25 cellular contexts compared by ENCODE assay signal in genomic region chr9:131805803-131806202, GRCh38.
"Had no signal": no experiment of that assay in that cellular context is flagged by ENCODE, and none has a peak within 500 bp of the region (broad histone marks: within the 10 kb centered on the region; RNA-seq: fewer than 3 reads in every experiment).

No MANE protein-coding gene starts in this region.

- H3K9me3 ChIP-seq: gastrocnemius medialis, mucosa of descending colon, psoas muscle, sigmoid colon, testis had no signal

- H3K27ac Mint-ChIP-seq: effector memory CD8-positive, alpha-beta T cell; mesothelial cell of epicardium; natural killer cell treated with Interleukin-12 subunit alpha and Interleukin-12 subunit beta and Interleukin-15 and Interleukin-18, amount 100 ng/mL, for 72 hours; stimulated activated memory B cell treated with anti-CD40 and anti-IgM and Interleukin-4, amounts not matched to agents 10 μg/mL and 1 μg/mL and 100 μg/mL, for 72 hours; type B pancreatic cell had no signal

- H3K9me3 Mint-ChIP-seq: effector memory CD8-positive, alpha-beta T cell; mesothelial cell of epicardium; natural killer cell treated with Interleukin-12 subunit alpha and Interleukin-12 subunit beta and Interleukin-15 and Interleukin-18, amount 100 ng/mL, for 72 hours; neural crest cell; stimulated activated memory B cell treated with anti-CD40 and anti-IgM and Interleukin-4, amounts not matched to agents 10 μg/mL and 1 μg/mL and 100 μg/mL, for 72 hours; type B pancreatic cell had no signal

- H3K4me3 Mint-ChIP-seq: effector memory CD8-positive, alpha-beta T cell; mesothelial cell of epicardium; naive B cell; natural killer cell treated with Interleukin-12 subunit alpha and Interleukin-12 subunit beta and Interleukin-15 and Interleukin-18, amount 100 ng/mL, for 72 hours; neural crest cell; stimulated activated memory B cell treated with anti-CD40 and anti-IgM and Interleukin-4, amounts not matched to agents 10 μg/mL and 1 μg/mL and 100 μg/mL, for 72 hours; type B pancreatic cell had no signal

- H3K36me3 ChIP-seq: gastrocnemius medialis, sigmoid colon, tibial artery had no signal

- H3K4me1 Mint-ChIP-seq: naive B cell; stimulated activated memory B cell treated with anti-CD40 and anti-IgM and Interleukin-4, amounts not matched to agents 10 μg/mL and 1 μg/mL and 100 μg/mL, for 72 hours had no signal

- H3K36me3 Mint-ChIP-seq: mesothelial cell of epicardium; naive B cell; natural killer cell treated with Interleukin-12 subunit alpha and Interleukin-12 subunit beta and Interleukin-15 and Interleukin-18, amount 100 ng/mL, for 72 hours; stimulated activated memory B cell treated with anti-CD40 and anti-IgM and Interleukin-4, amounts not matched to agents 10 μg/mL and 1 μg/mL and 100 μg/mL, for 72 hours; type B pancreatic cell had no signal

- H3K4me1 ChIP-seq: gastrocnemius medialis, psoas muscle, sigmoid colon, testis, tibial artery had no signal

- FAIRE-seq: keratinocyte had no signal

- ATAC-seq: effector memory CD8-positive, alpha-beta T cell; gastrocnemius medialis; left lobe of liver; mucosa of descending colon; natural killer cell treated with Interleukin-12 subunit alpha and Interleukin-12 subunit beta and Interleukin-15 and Interleukin-18, amount 100 ng/mL, for 72 hours; psoas muscle; right cardiac atrium; stimulated activated memory B cell treated with anti-CD40 and anti-IgM and Interleukin-4, amounts not matched to agents 10 μg/mL and 1 μg/mL and 100 μg/mL, for 72 hours; stimulated activated naive CD8-positive, alpha-beta T cell treated with anti-CD3 and anti-CD28 coated beads, Interleukin-15, Interleukin-2, amounts not matched to agents 100 U/mL and 50 U/mL, for 24 hours had no signal

- H3K4me3 ChIP-seq: gastrocnemius medialis, mucosa of descending colon, psoas muscle, sigmoid colon, testis, tibial artery had no signal

- H3K27ac ChIP-seq: gastrocnemius medialis, psoas muscle, sigmoid colon, testis, tibial artery had no signal

- DNase-seq: cortex of kidney; effector memory CD8-positive, alpha-beta T cell; foreskin fibroblast; gastrocnemius medialis; head of caudate nucleus; mesenchymal stem cell; mucosa of descending colon; naive B cell; nucleus accumbens; psoas muscle; right cardiac atrium; sigmoid colon; stimulated activated CD4-positive, alpha-beta T cell treated with anti-CD3 and anti-CD28 coated beads, Interleukin-2, amount 100 ng/mL, for 24 hours; stimulated activated CD4-positive, alpha-beta T cell treated with anti-CD3 and anti-CD28 coated beads, Interleukin-4, amount 100 ng/mL, for 24 hours; stimulated activated naive CD8-positive, alpha-beta T cell treated with anti-CD3 and anti-CD28 coated beads, Interleukin-15, Interleukin-2, amounts not matched to agents 100 U/mL and 50 U/mL, for 24 hours; substantia nigra; testis; tibial artery had no signal
